In genomic region chr19:6282393-6282792, GRCh38 we compare ENCODE assay signal across 7 cellular contexts. TPM values are rescaled to one million over a fixed set of nuclear protein-coding genes. Genes with fewer than 3 reads are reported as not detected.
"Had no signal": no experiment of that assay in that cellular context is flagged by ENCODE, and none has a peak within 500 bp of the region (broad histone marks: within the 10 kb centered on the region; RNA-seq: fewer than 3 reads in every experiment).

No MANE protein-coding gene starts in this region.

RNA-seq across cellular contexts. Expression of gene ACER1, which starts 51.0 kb away (rescaled TPM):
- total RNA-seq: M059J, OCI-LY7, PC-9, Right ventricle myocardium inferior, RPMI7951, SJCRH30, SK-MEL-5 had no signal
